7 cellular contexts compared by ENCODE assay signal in the genomic region with DNA sequence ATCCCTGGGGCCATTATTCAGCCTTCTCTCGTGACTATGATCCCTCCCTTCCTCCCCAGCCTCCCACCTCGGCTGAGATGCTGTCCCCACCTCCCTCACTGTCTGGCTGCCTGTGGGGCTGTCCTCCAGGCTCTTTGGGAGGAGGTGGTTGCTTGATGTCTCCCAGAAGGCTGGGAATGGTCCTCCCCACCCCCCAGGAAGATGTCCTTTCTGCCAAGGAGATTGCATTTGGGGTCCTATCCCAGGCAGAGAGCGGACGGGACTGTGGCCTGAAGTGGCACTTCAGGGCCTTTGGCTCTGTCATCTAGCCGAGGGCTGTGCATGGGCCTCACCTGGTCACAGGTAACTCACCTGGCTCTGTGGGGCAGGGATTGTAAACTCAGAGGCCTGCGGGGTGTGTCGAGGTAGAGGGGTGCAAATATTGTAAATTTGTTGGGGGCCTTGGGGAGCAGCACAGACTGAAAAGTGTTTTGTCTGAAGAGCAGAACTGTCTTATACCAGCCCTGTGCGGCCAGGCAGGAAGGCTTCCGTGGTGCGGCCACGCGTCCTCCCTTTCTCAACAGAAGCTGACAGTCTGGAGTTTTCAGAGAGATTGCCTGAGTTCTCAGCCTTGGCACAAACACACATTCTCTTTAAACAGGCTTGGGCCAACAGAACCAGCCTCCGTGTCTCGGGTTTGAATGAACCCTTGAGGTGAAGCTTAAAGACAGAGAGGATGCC.
DNase-seq lines count a peak whose midpoint lies in the region; ATAC-seq and TF ChIP-seq lines count a peak whose summit lies in the region.

No MANE protein-coding gene starts in this region.

- H3K27ac Mint-ChIP-seq in stimulated activated memory B cell treated with anti-CD40 and anti-IgM and Interleukin-4, amounts not matched to agents 10 μg/mL and 1 μg/mL and 100 μg/mL, for 72 hours: peak overlapping the region; percentile 95

- no peak for ATAC-seq in heart right ventricle
- ATAC-seq in stimulated activated memory B cell treated with anti-CD40 and anti-IgM and Interleukin-4, amounts not matched to agents 10 μg/mL and 1 μg/mL and 100 μg/mL, for 72 hours: no peak

- H3K4me3 Mint-ChIP-seq in stimulated activated memory B cell treated with anti-CD40 and anti-IgM and Interleukin-4, amounts not matched to agents 10 μg/mL and 1 μg/mL and 100 μg/mL, for 72 hours: peak overlapping the region; percentile 96

- intact Hi-C loops in heart right ventricle (cut with DNase I): no loop called here

- no peak for TF ChIP-seq CTCF in heart right ventricle (IDR thresholded peaks at IDR 0.05)

- H3K27ac ChIP-seq in heart right ventricle: peak overlapping the region in 9 of 10 donors; percentile 63 to 94 (median 81)

- DNase-seq in HAP-1 (ENCODE audit: low spot score in 2 of 2) (peak in 1 of 2 experiments; percentile 57), UCSD-AML1 (lab: John Stamatoyannopoulos, UW; ENCODE audit: unreplicated experiment) (peak; percentile 63), heart right ventricle (no peak), putamen (ENCODE audit: low spot score) (no peak), COLO829 (ENCODE audit: low spot score) (no peak)
- no peak for DNase-seq in activated CD4-positive, alpha-beta T cell treated with anti-CD3 and anti-CD28 coated beads, Interleukin-2, amount 50 U/mL, for 4 hours

- H3K4me3 ChIP-seq in HAP-1: peak overlapping the region; percentile 45
- H3K4me3 ChIP-seq in heart right ventricle: peak overlapping the region in 8 of 10 donors; percentile 39 to 57 (median 52)

- 60 to 76% methylated on average over 14 of the region's 14 CpGs for WGBS in heart right ventricle, 2 donors

- H3K27me3 ChIP-seq in HAP-1 (ENCODE audit: low read depth) (no peaks in the 10 kb centered on the region), heart right ventricle (no peaks in the 10 kb centered on the region)

- H3K4me1 Mint-ChIP-seq in stimulated activated memory B cell treated with anti-CD40 and anti-IgM and Interleukin-4, amounts not matched to agents 10 μg/mL and 1 μg/mL and 100 μg/mL, for 72 hours: peaks cover 80% of the 10 kb centered on the region

- no peaks in the 10 kb centered on the region for H3K27me3 Mint-ChIP-seq in stimulated activated memory B cell treated with anti-CD40 and anti-IgM and Interleukin-4, amounts not matched to agents 10 μg/mL and 1 μg/mL and 100 μg/mL, for 72 hours

- H3K36me3 Mint-ChIP-seq in stimulated activated memory B cell treated with anti-CD40 and anti-IgM and Interleukin-4, amounts not matched to agents 10 μg/mL and 1 μg/mL and 100 μg/mL, for 72 hours: no peaks in the 10 kb centered on the region

- in situ Hi-C loops in HAP-1 (cut with MboI; ENCODE audit: low sequenced_read_pairs): no loop called here

- no peaks in the 10 kb centered on the region for H3K9me3 Mint-ChIP-seq in stimulated activated memory B cell treated with anti-CD40 and anti-IgM and Interleukin-4, amounts not matched to agents 10 μg/mL and 1 μg/mL and 100 μg/mL, for 72 hours

- H3K4me1 ChIP-seq in HAP-1: peaks cover 49% of the 10 kb centered on the region
- H3K4me1 ChIP-seq in heart right ventricle: peaks cover 11 to 72% (median 54%) of the 10 kb centered on the region in 9 donors

- H3K9me3 ChIP-seq in HAP-1 (no peaks in the 10 kb centered on the region), heart right ventricle (no peaks in the 10 kb centered on the region)

- no peaks in the 10 kb centered on the region; the same call in 1 of the 2 replicates for H3K36me3 ChIP-seq in HAP-1 (replicated peaks)
- no peaks in the 10 kb centered on the region for H3K36me3 ChIP-seq in heart right ventricle
